27 cellular contexts compared by ENCODE assay signal in the genomic region with DNA sequence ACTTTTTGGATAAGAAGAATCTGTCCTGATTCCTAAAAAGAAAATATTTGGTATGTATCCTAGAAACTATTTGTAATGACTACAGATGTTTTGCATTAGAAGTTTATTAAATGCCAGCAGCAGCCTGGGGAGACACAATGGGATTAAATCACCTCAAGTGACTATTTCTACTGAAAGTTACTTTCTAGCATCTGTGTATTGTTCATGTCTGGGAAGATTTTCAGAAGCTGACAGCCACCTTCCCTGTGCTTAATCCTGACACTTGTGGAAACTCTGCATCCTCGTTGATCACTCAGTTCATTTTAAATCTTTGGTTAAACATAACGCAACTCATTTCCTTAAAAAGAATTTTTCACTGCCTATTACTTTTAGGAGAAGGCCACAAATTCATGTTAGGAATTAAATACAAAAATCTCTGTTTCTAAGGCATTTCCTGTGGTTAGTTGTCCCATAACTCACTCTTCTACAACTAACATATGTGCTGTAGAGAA.
DNase-seq lines count a peak whose midpoint lies in the region; ATAC-seq and TF ChIP-seq lines count a peak whose summit lies in the region.
"Had no signal": no experiment of that assay in that cellular context is flagged by ENCODE, and none has a peak within 500 bp of the region (broad histone marks: within the 10 kb centered on the region; RNA-seq: fewer than 3 reads in every experiment).

No MANE protein-coding gene starts in this region.

- no peak for DNase-seq in Right ventricle myocardium inferior (ENCODE audit: missing footprints)
- DNase-seq in cardiac septum (ENCODE audit: low spot score): no peak
- peak; percentile 49 for DNase-seq in dedifferentiated amniotic fluid mesenchymal stem cell (ENCODE audit: extremely low spot score)
- DNase-seq in left kidney (ENCODE audit: low read depth, low spot score): peak; percentile 27
- DNase-seq in tibial artery: no peak
- DNase-seq in stimulated activated naive CD8-positive, alpha-beta T cell treated with anti-CD3 and anti-CD28 coated beads, Interleukin-15, Interleukin-2, amounts not matched to agents 100 U/mL and 50 U/mL, for 24 hours: no peak
- no peak for DNase-seq in stimulated activated naive CD4-positive, alpha-beta T cell treated with Interleukin-2 at 50 U/mL for 16 hours (lab: John Stamatoyannopoulos, UW)
- no peak for DNase-seq in activated CD4-positive, alpha-beta T cell treated with anti-CD3 and anti-CD28 coated beads for 36 hours
- DNase-seq: 8988T; activated CD8-positive, alpha-beta memory T cell treated with anti-CD3 and anti-CD28 coated beads, Interleukin-2, amount 50 U/mL, for 4 hours; activated naive CD8-positive, alpha-beta T cell treated with anti-CD3 and anti-CD28 coated beads for 36 hours; effector memory CD4-positive, alpha-beta T cell; esophagus squamous epithelium; left cardiac atrium; midbrain; NCI-H1417 treated with DMSO at 0.1 percent for 48 hours; NCI-H510A treated with DMSO at 0.1 percent for 48 hours; NK-92 treated with Interleukin-12 subunit alpha and Interleukin-12 subunit beta, amount 100 ng/mL, for 24 hours; stimulated activated CD4-positive, alpha-beta T cell treated with anti-CD3 and anti-CD28 coated beads, Interleukin-4, amount 100 ng/mL, for 1 hour; T-helper 2 cell; WERI-Rb-1 had no signal

- H3K27me3 Mint-ChIP-seq in activated CD4-positive, alpha-beta T cell treated with anti-CD3 and anti-CD28 coated beads for 36 hours: peaks cover 8% of the 10 kb centered on the region
- H3K27me3 Mint-ChIP-seq: IgD-negative memory B cell, type B pancreatic cell had no signal

- no peaks in the 10 kb centered on the region for H3K9me3 ChIP-seq in tibial artery
- H3K9me3 ChIP-seq: esophagus squamous epithelium had no signal

- H3K36me3 Mint-ChIP-seq in activated CD4-positive, alpha-beta T cell treated with anti-CD3 and anti-CD28 coated beads for 36 hours (ENCODE audit: low read depth): no peaks in the 10 kb centered on the region
- H3K36me3 Mint-ChIP-seq: activated naive CD8-positive, alpha-beta T cell treated with anti-CD3 and anti-CD28 coated beads for 36 hours; CD14-positive monocyte; IgD-negative memory B cell; type B pancreatic cell had no signal

- H3K27me3 ChIP-seq in tibial artery: no peaks in the 10 kb centered on the region
- H3K27me3 ChIP-seq: esophagus squamous epithelium had no signal

- POLR2A ChIA-PET in activated CD4-positive, alpha-beta T cell treated with anti-CD3 and anti-CD28 coated beads for 36 hours (lab: Charles Lee): no interaction called here

- H3K4me1 ChIP-seq in tibial artery: peaks cover 0 to 33% (median 4%) of the 10 kb centered on the region in 4 donors
- H3K4me1 ChIP-seq: esophagus squamous epithelium had no signal

- H3K9me3 Mint-ChIP-seq in activated CD4-positive, alpha-beta T cell treated with anti-CD3 and anti-CD28 coated beads for 36 hours (ENCODE audit: low read depth): no peaks in the 10 kb centered on the region
- H3K9me3 Mint-ChIP-seq: activated naive CD8-positive, alpha-beta T cell treated with anti-CD3 and anti-CD28 coated beads for 36 hours; activated T-helper 17 cell treated with anti-CD3 and anti-CD28 coated beads, Interleukin-2, amount 50 U/mL, for 72 hours; stimulated activated naive CD8-positive, alpha-beta T cell treated with anti-CD3 and anti-CD28 coated beads, Interleukin-15, Interleukin-2, amounts not matched to agents 100 ng/mL and 50 ng/mL, for 24 hours had no signal

- H3K27ac Mint-ChIP-seq in activated CD4-positive, alpha-beta T cell treated with anti-CD3 and anti-CD28 coated beads for 36 hours: no peak overlapping the region
- H3K27ac Mint-ChIP-seq: activated naive CD8-positive, alpha-beta T cell treated with anti-CD3 and anti-CD28 coated beads for 36 hours; activated T-helper 17 cell treated with anti-CD3 and anti-CD28 coated beads, Interleukin-2, amount 50 U/mL, for 72 hours; CD14-positive monocyte; IgD-negative memory B cell; stimulated activated naive CD8-positive, alpha-beta T cell treated with anti-CD3 and anti-CD28 coated beads, Interleukin-15, Interleukin-2, amounts not matched to agents 100 ng/mL and 50 ng/mL, for 24 hours; type B pancreatic cell had no signal

- no peak for TF ChIP-seq CTCF in tibial artery (IDR thresholded peaks at IDR 0.05)

- H3K4me3 ChIP-seq in tibial artery: no peak overlapping the region
- H3K4me3 ChIP-seq: esophagus squamous epithelium had no signal

- intact Hi-C loops in Right ventricle myocardium inferior (cut with DNase I) (no loop called here), cardiac septum (cut with DNase I) (no loop called here), tibial artery (cut with DNase I; ENCODE audit: low total_unique reads) (no loop called here)
- intact Hi-C loops in activated CD4-positive, alpha-beta T cell treated with anti-CD3 and anti-CD28 coated beads for 36 hours (cut with DNase I, micrococcal nuclease): no loop called here

- H3K4me1 Mint-ChIP-seq in activated CD4-positive, alpha-beta T cell treated with anti-CD3 and anti-CD28 coated beads for 36 hours: no peaks in the 10 kb centered on the region
- H3K4me1 Mint-ChIP-seq: activated naive CD8-positive, alpha-beta T cell treated with anti-CD3 and anti-CD28 coated beads for 36 hours; activated T-helper 17 cell treated with anti-CD3 and anti-CD28 coated beads, Interleukin-2, amount 50 U/mL, for 72 hours; CD14-positive monocyte; IgD-negative memory B cell had no signal

- ATAC-seq in Right ventricle myocardium inferior: peak; percentile 38
- no peak for ATAC-seq in stimulated activated naive CD8-positive, alpha-beta T cell treated with anti-CD3 and anti-CD28 coated beads, Interleukin-15, Interleukin-2, amounts not matched to agents 100 U/mL and 50 U/mL, for 24 hours
- no peak for ATAC-seq in activated CD4-positive, alpha-beta T cell treated with anti-CD3 and anti-CD28 coated beads for 36 hours
- ATAC-seq: activated T-helper 17 cell treated with anti-CD3 and anti-CD28 coated beads, Interleukin-2, amount 50 U/mL, for 72 hours; Panc1 had no signal

- peak overlapping the region; percentile 39 to 53 for H3K27ac ChIP-seq in tibial artery
- H3K27ac ChIP-seq: WERI-Rb-1 had no signal

- peaks cover 0 to 4% (median 0%) of the 10 kb centered on the region in 3 donors for H3K36me3 ChIP-seq in tibial artery
- H3K36me3 ChIP-seq: esophagus squamous epithelium, WERI-Rb-1 had no signal

- CTCF ChIA-PET in activated CD4-positive, alpha-beta T cell treated with anti-CD3 and anti-CD28 coated beads for 36 hours (lab: Charles Lee): no interaction called here

- H3K4me3 Mint-ChIP-seq in activated CD4-positive, alpha-beta T cell treated with anti-CD3 and anti-CD28 coated beads for 36 hours: no peak overlapping the region
- H3K4me3 Mint-ChIP-seq: activated naive CD8-positive, alpha-beta T cell treated with anti-CD3 and anti-CD28 coated beads for 36 hours; activated T-helper 17 cell treated with anti-CD3 and anti-CD28 coated beads, Interleukin-2, amount 50 U/mL, for 72 hours; CD14-positive monocyte; IgD-negative memory B cell; stimulated activated naive CD8-positive, alpha-beta T cell treated with anti-CD3 and anti-CD28 coated beads, Interleukin-15, Interleukin-2, amounts not matched to agents 100 ng/mL and 50 ng/mL, for 24 hours; type B pancreatic cell had no signal

Comparison
In these comparisons a context has a peak if more than half of its experiments do, and no peak if none do; other contexts are left out.
1. DNase-seq: peak in dedifferentiated amniotic fluid mesenchymal stem cell (single experiment) and left kidney (single experiment); none in Right ventricle myocardium inferior (single experiment), cardiac septum (single experiment), tibial artery (0 of 2), stimulated activated naive CD8-positive, alpha-beta T cell treated with anti-CD3 and anti-CD28 coated beads, Interleukin-15, Interleukin-2, amounts not matched to agents 100 U/mL and 50 U/mL, for 24 hours (single experiment), stimulated activated naive CD4-positive, alpha-beta T cell treated with Interleukin-2 at 50 U/mL for 16 hours (single experiment) and activated CD4-positive, alpha-beta T cell treated with anti-CD3 and anti-CD28 coated beads for 36 hours (single experiment).